Comparison of ENCODE assay signal across 2 cellular contexts in the genomic region with DNA sequence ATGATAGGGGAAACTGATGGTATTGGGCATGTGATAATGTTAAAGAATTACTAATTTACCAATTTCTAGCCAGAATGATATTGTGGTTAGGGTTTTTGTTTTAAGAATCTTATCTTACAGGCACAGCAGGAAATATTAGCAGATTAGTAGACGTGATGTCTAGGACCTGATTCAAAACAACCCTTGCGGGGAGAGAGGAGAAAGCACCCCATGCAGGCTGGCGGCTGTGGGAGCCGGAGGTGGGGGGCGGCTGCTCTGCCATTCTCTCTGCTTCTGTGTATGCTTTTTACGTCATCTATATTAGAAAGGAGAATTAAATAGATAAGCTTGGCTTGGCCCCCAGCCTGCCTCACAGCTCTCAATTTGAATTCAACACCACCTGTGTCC.
TF ChIP-seq lines count a peak whose summit lies in the region.

No MANE protein-coding gene starts in this region.

TF ChIP-seq in HEK293, 187 proteins besides CTCF, POLR2A, EP300 and RAD21:
- TF ChIP-seq ZNF280C (tag by site-specific recombination; IDR thresholded peaks at IDR 0.05) (no peak), ZIC2 (tag by site-specific recombination; IDR thresholded peaks at IDR 0.05) (peak; percentile 15; the same call in 1 of the 2 replicates)
TF ChIP-seq in HEK293: peak in this region for 1.

TF ChIP-seq in K562, 482 proteins besides CTCF, POLR2A, EP300 and RAD21 (continues in another document):
- no peak for TF ChIP-seq MCM7 (IDR thresholded peaks at IDR 0.05)
- TF ChIP-seq DPF2 (IDR thresholded peaks at IDR 0.05), result peak; percentile 58; the same call in 1 of the 2 replicates
- peak; percentile 57 for TF ChIP-seq TCF3 (CRISPR knock-in tag; IDR thresholded peaks at IDR 0.05)
- peak; percentile 24; the same call in 1 of the 2 replicates for TF ChIP-seq VEZF1 (CRISPR knock-in tag; IDR thresholded peaks at IDR 0.05)
- TF ChIP-seq KLF16 (IDR thresholded peaks at IDR 0.05), result peak; percentile 44; the same call in 1 of the 2 replicates
- TF ChIP-seq ZNF589 (CRISPR knock-in tag; IDR thresholded peaks at IDR 0.05; ENCODE audit: low read depth), result 0 out of 2 replicates have a peak, but pooled peaks have one; percentile 38
- no peak for TF ChIP-seq ASH1L (IDR thresholded peaks at IDR 0.05; ENCODE audit: borderline replicate concordance, low read depth, partially characterized antibody)
- TF ChIP-seq ARID1B (IDR thresholded peaks at IDR 0.05), result peak; percentile 76
- TF ChIP-seq, protein P1, sequence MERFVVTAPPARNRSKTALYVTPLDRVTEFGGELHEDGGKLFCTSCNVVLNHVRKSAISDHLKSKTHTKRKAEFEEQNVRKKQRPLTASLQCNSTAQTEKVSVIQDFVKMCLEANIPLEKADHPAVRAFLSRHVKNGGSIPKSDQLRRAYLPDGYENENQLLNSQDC (CRISPR knock-in tag; IDR thresholded peaks at IDR 0.05), result no peak
- peak; percentile 41; the same call in 1 of the 2 replicates for TF ChIP-seq CBFA2T2 (conservative IDR thresholded peaks at IDR 0.05)
- no peak for TF ChIP-seq MAFF (IDR thresholded peaks at IDR 0.05; ENCODE audit: low read length)
- peak; percentile 75 for TF ChIP-seq CBFA2T3 (IDR thresholded peaks at IDR 0.05)
- TF ChIP-seq ARID2 (IDR thresholded peaks at IDR 0.05), result no peak
- TF ChIP-seq RBM15 (IDR thresholded peaks at IDR 0.05; ENCODE audit: insufficient read depth, low read length), result no peak
- TF ChIP-seq CCNT2 (IDR thresholded peaks at IDR 0.05; ENCODE audit: borderline replicate concordance, extremely low read depth, insufficient read length, low read depth, low read length), result peak; percentile 15
- TF ChIP-seq BRF1 (IDR thresholded peaks at IDR 0.05; ENCODE audit: borderline replicate concordance, extremely low read depth, insufficient read length), result no peak
- peak; percentile 40; the same call in 1 of the 2 replicates for TF ChIP-seq ETV1 (tag; conservative IDR thresholded peaks at IDR 0.05; ENCODE audit: low read depth)
- peak; percentile 86 for TF ChIP-seq SMAD4 (CRISPR knock-in tag; conservative IDR thresholded peaks at IDR 0.05)
- no peak for TF ChIP-seq ZNF395 (CRISPR knock-in tag; IDR thresholded peaks at IDR 0.05)
- TF ChIP-seq SAFB (IDR thresholded peaks at IDR 0.05; ENCODE audit: borderline replicate concordance, low read depth, low read length), result no peak
- TF ChIP-seq ZNF655 (CRISPR knock-in tag; IDR thresholded peaks at IDR 0.05), result no peak
- TF ChIP-seq, protein P2, sequence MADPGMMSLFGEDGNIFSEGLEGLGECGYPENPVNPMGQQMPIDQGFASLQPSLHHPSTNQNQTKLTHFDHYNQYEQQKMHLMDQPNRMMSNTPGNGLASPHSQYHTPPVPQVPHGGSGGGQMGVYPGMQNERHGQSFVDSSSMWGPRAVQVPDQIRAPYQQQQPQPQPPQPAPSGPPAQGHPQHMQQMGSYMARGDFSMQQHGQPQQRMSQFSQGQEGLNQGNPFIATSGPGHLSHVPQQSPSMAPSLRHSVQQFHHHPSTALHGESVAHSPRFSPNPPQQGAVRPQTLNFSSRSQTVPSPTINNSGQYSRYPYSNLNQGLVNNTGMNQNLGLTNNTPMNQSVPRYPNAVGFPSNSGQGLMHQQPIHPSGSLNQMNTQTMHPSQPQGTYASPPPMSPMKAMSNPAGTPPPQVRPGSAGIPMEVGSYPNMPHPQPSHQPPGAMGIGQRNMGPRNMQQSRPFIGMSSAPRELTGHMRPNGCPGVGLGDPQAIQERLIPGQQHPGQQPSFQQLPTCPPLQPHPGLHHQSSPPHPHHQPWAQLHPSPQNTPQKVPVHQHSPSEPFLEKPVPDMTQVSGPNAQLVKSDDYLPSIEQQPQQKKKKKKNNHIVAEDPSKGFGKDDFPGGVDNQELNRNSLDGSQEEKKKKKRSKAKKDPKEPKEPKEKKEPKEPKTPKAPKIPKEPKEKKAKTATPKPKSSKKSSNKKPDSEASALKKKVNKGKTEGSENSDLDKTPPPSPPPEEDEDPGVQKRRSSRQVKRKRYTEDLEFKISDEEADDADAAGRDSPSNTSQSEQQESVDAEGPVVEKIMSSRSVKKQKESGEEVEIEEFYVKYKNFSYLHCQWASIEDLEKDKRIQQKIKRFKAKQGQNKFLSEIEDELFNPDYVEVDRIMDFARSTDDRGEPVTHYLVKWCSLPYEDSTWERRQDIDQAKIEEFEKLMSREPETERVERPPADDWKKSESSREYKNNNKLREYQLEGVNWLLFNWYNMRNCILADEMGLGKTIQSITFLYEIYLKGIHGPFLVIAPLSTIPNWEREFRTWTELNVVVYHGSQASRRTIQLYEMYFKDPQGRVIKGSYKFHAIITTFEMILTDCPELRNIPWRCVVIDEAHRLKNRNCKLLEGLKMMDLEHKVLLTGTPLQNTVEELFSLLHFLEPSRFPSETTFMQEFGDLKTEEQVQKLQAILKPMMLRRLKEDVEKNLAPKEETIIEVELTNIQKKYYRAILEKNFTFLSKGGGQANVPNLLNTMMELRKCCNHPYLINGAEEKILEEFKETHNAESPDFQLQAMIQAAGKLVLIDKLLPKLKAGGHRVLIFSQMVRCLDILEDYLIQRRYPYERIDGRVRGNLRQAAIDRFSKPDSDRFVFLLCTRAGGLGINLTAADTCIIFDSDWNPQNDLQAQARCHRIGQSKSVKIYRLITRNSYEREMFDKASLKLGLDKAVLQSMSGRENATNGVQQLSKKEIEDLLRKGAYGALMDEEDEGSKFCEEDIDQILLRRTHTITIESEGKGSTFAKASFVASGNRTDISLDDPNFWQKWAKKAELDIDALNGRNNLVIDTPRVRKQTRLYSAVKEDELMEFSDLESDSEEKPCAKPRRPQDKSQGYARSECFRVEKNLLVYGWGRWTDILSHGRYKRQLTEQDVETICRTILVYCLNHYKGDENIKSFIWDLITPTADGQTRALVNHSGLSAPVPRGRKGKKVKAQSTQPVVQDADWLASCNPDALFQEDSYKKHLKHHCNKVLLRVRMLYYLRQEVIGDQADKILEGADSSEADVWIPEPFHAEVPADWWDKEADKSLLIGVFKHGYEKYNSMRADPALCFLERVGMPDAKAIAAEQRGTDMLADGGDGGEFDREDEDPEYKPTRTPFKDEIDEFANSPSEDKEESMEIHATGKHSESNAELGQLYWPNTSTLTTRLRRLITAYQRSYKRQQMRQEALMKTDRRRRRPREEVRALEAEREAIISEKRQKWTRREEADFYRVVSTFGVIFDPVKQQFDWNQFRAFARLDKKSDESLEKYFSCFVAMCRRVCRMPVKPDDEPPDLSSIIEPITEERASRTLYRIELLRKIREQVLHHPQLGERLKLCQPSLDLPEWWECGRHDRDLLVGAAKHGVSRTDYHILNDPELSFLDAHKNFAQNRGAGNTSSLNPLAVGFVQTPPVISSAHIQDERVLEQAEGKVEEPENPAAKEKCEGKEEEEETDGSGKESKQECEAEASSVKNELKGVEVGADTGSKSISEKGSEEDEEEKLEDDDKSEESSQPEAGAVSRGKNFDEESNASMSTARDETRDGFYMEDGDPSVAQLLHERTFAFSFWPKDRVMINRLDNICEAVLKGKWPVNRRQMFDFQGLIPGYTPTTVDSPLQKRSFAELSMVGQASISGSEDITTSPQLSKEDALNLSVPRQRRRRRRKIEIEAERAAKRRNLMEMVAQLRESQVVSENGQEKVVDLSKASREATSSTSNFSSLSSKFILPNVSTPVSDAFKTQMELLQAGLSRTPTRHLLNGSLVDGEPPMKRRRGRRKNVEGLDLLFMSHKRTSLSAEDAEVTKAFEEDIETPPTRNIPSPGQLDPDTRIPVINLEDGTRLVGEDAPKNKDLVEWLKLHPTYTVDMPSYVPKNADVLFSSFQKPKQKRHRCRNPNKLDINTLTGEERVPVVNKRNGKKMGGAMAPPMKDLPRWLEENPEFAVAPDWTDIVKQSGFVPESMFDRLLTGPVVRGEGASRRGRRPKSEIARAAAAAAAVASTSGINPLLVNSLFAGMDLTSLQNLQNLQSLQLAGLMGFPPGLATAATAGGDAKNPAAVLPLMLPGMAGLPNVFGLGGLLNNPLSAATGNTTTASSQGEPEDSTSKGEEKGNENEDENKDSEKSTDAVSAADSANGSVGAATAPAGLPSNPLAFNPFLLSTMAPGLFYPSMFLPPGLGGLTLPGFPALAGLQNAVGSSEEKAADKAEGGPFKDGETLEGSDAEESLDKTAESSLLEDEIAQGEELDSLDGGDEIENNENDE (IDR thresholded peaks at IDR 0.05; ENCODE audit: low read depth, low read length), result no peak
- TF ChIP-seq HSF4 (CRISPR knock-in tag; IDR thresholded peaks at IDR 0.05; ENCODE audit: borderline replicate concordance), result no peak
- TF ChIP-seq ELF1 (tag; IDR thresholded peaks at IDR 0.05), result no peak
- TF ChIP-seq EWSR1 (IDR thresholded peaks at IDR 0.05; ENCODE audit: borderline replicate concordance, low read depth, partially characterized antibody), result no peak
- 0 out of 2 replicates have a peak, but pooled peaks have one; percentile 14 for TF ChIP-seq MTA2 (IDR thresholded peaks at IDR 0.05; ENCODE audit: low read depth)
- TF ChIP-seq ZNF12 (CRISPR knock-in tag; IDR thresholded peaks at IDR 0.05), result no peak
- no peak for TF ChIP-seq KLF13 (tag; IDR thresholded peaks at IDR 0.05; ENCODE audit: borderline replicate concordance, low read depth)
- TF ChIP-seq E2F3 (CRISPR knock-in tag; IDR thresholded peaks at IDR 0.05), result no peak
- TF ChIP-seq U2AF1 (optimal IDR thresholded peaks at IDR 0.05; ENCODE audit: low read depth, low read length), result no peak
- TF ChIP-seq, protein P3, sequence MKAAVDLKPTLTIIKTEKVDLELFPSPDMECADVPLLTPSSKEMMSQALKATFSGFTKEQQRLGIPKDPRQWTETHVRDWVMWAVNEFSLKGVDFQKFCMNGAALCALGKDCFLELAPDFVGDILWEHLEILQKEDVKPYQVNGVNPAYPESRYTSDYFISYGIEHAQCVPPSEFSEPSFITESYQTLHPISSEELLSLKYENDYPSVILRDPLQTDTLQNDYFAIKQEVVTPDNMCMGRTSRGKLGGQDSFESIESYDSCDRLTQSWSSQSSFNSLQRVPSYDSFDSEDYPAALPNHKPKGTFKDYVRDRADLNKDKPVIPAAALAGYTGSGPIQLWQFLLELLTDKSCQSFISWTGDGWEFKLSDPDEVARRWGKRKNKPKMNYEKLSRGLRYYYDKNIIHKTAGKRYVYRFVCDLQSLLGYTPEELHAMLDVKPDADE (conservative IDR thresholded peaks at IDR 0.05; ENCODE audit: control insufficient read depth, low read depth, low read length), result no peak
- peak; percentile 69; the same call in 1 of the 2 replicates for TF ChIP-seq SOX6 (IDR thresholded peaks at IDR 0.05)
- no peak for TF ChIP-seq NRF1 (conservative IDR thresholded peaks at IDR 0.05 in 1 of 2, IDR thresholded peaks at IDR 0.05 in 1 of 2)
- TF ChIP-seq ZNF766 (CRISPR knock-in tag; conservative IDR thresholded peaks at IDR 0.05), result no peak
- peak; percentile 47 for TF ChIP-seq FOSL1 (tag; conservative IDR thresholded peaks at IDR 0.05)
- peak; percentile 32; the same call in 1 of the 2 replicates for TF ChIP-seq ESRRA (IDR thresholded peaks at IDR 0.05; ENCODE audit: borderline replicate concordance, low read depth)
- TF ChIP-seq SRSF9 (IDR thresholded peaks at IDR 0.05; ENCODE audit: borderline replicate concordance, low read depth, low read length), result no peak
- TF ChIP-seq NCOA2 (IDR thresholded peaks at IDR 0.05; ENCODE audit: partially characterized antibody in 2 of 2), result no peak
- TF ChIP-seq, protein P4, sequence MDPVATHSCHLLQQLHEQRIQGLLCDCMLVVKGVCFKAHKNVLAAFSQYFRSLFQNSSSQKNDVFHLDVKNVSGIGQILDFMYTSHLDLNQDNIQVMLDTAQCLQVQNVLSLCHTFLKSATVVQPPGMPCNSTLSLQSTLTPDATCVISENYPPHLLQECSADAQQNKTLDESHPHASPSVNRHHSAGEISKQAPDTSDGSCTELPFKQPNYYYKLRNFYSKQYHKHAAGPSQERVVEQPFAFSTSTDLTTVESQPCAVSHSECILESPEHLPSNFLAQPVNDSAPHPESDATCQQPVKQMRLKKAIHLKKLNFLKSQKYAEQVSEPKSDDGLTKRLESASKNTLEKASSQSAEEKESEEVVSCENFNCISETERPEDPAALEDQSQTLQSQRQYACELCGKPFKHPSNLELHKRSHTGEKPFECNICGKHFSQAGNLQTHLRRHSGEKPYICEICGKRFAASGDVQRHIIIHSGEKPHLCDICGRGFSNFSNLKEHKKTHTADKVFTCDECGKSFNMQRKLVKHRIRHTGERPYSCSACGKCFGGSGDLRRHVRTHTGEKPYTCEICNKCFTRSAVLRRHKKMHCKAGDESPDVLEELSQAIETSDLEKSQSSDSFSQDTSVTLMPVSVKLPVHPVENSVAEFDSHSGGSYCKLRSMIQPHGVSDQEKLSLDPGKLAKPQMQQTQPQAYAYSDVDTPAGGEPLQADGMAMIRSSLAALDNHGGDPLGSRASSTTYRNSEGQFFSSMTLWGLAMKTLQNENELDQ (CRISPR knock-in tag; IDR thresholded peaks at IDR 0.05; ENCODE audit: borderline replicate concordance), result no peak
- peak; percentile 34; the same call in 1 of the 2 replicates for TF ChIP-seq MTA3 (IDR thresholded peaks at IDR 0.05; ENCODE audit: borderline replicate concordance)
- peak; percentile 58; the same call in 1 of the 2 replicates for TF ChIP-seq SMARCE1 (IDR thresholded peaks at IDR 0.05)
- peak; percentile 61 for TF ChIP-seq NCOR1 (IDR thresholded peaks at IDR 0.05)
- TF ChIP-seq DDX20 (tag; IDR thresholded peaks at IDR 0.05; ENCODE audit: low read depth), result no peak
- no peak for TF ChIP-seq HDAC1 (IDR thresholded peaks at IDR 0.05)
- TF ChIP-seq ZBED1 (IDR thresholded peaks at IDR 0.05), result no peak
